Comparison of ENCODE assay signal across 20 cellular contexts in the genomic region with DNA sequence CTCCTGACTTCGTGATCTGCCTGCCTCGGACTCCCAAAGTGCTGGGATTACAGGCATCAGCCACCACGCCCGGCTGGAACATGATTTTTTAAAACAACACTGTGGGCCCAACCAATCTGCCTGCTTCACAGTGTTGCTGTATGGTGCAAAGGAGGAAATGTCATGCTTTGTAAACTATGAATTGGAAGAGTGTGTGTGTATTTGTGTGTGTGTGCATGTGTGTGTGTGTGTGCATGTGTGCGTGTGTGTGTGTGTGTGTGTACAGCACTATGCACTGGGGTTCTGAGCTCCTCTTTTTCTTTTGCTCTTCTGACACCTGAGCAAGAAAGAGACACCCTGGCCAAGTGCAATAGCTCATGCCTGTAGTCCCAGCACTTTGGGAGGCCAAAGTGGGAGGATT.
"Had no signal": no experiment of that assay in that cellular context is flagged by ENCODE, and none has a peak within 500 bp of the region (broad histone marks: within the 10 kb centered on the region; RNA-seq: fewer than 3 reads in every experiment).

No MANE protein-coding gene starts in this region.

- H3K4me3 ChIP-seq: colonic mucosa, esophagus muscularis mucosa, gastrocnemius medialis, heart right ventricle, left lung, lower lobe of right lung had no signal

- DNase-seq: colonic mucosa; cortex of kidney; effector CD8-positive, alpha-beta T cell; effector memory CD8-positive, alpha-beta T cell; endodermal cell; foreskin fibroblast; foreskin melanocyte; glutamatergic neuron; head of caudate nucleus; heart right ventricle; hippocampal formation; left cardiac atrium; left lung; left ventricle myocardium superior; lower lobe of right lung; mesenchymal stem cell; midbrain had no signal

- H3K4me1 Mint-ChIP-seq: endodermal cell had no signal

- H3K27me3 ChIP-seq: colonic mucosa, esophagus muscularis mucosa, gastrocnemius medialis, heart right ventricle, left lung had no signal

- H3K4me3 Mint-ChIP-seq: dendritic cell treated with granulocyte-macrophage colony-stimulating factor and Interleukin-4, amounts not matched to agents 40 ng/mL and 50 ng/mL, for 4 days; effector memory CD8-positive, alpha-beta T cell; endodermal cell had no signal

- H3K9me3 ChIP-seq: colonic mucosa, esophagus muscularis mucosa, gastrocnemius medialis, heart right ventricle, left lung, lower lobe of right lung had no signal

- H3K27ac ChIP-seq: colonic mucosa, esophagus muscularis mucosa, gastrocnemius medialis, heart right ventricle, left lung, lower lobe of right lung had no signal

- H3K4me1 ChIP-seq: colonic mucosa, esophagus muscularis mucosa, gastrocnemius medialis, heart right ventricle, left lung, lower lobe of right lung had no signal

- ATAC-seq: effector memory CD8-positive, alpha-beta T cell; gastrocnemius medialis; heart right ventricle; left cardiac atrium; left ventricle myocardium superior; lower lobe of right lung had no signal

- H3K27ac Mint-ChIP-seq: dendritic cell treated with granulocyte-macrophage colony-stimulating factor and Interleukin-4, amounts not matched to agents 40 ng/mL and 50 ng/mL, for 4 days; effector memory CD8-positive, alpha-beta T cell; endodermal cell had no signal

- H3K36me3 ChIP-seq: colonic mucosa, esophagus muscularis mucosa, gastrocnemius medialis, heart right ventricle, left lung, lower lobe of right lung had no signal

- H3K9me3 Mint-ChIP-seq: dendritic cell treated with granulocyte-macrophage colony-stimulating factor and Interleukin-4, amounts not matched to agents 40 ng/mL and 50 ng/mL, for 4 days; effector memory CD8-positive, alpha-beta T cell; endodermal cell had no signal
